ENCODE assay signal across 35 cellular contexts in the genomic region with DNA sequence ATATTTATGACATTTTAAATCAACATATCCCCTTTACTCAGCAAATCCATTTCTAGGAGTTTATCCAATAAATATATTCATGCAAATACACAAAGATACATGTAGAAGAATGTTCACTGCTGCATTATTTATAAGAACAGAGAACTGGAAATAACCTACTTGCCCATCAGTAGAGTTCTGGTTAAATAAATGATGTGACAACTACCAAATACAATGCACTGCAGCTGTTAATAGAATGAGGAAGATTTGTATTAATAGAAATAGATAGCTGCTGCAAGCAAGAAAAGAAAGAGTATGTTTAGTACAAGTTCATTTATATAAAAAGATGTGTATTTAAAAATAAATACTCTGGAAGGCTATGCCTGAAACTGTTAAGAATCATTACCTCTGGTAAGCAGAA.
"Had no signal": no experiment of that assay in that cellular context is flagged by ENCODE, and none has a peak within 500 bp of the region (broad histone marks: within the 10 kb centered on the region; RNA-seq: fewer than 3 reads in every experiment).

No MANE protein-coding gene starts in this region.

- H3K4me3 ChIP-seq: MG63 had no signal

- H3K4me2 ChIP-seq: KMS-11 had no signal

- DNase-seq: Karpas-422, Kasumi-1, KG1, MG63, MM.1S, MV-4-11, NCI-H1048, NCI-H1092, NCI-H1092 treated with DMSO at 0.1 percent for 48 hours, NCI-H1105, NCI-H1105 treated with DMSO at 0.1 percent for 48 hours, NCI-H1417, NCI-H1417 treated with DMSO at 0.1 percent for 48 hours, NCI-H1436, NCI-H1436 treated with DMSO at 0.1 percent for 48 hours, NCI-H146, NCI-H1694, NCI-H1694 treated with DMSO at 0.1 percent for 48 hours, NCI-H187, NCI-H187 treated with DMSO at 0.1 percent for 48 hours, NCI-H1930, NCI-H2029, NCI-H2029 treated with DMSO at 0.1 percent for 48 hours, NCI-H2081, NCI-H2081 treated with DMSO at 0.1 percent for 48 hours, NCI-H2107, NCI-H2171, NCI-H2171 treated with DMSO at 0.1 percent for 48 hours, NCI-H2227 treated with DMSO at 0.1 percent for 48 hours, NCI-H226, NCI-H345, NCI-H446, NCI-H446 treated with DMSO at 0.1 percent for 48 hours, NCI-H510A had no signal

- H3K9me3 ChIP-seq: MG63 had no signal

- H3K9ac ChIP-seq: KMS-11 had no signal

- H3K27me3 ChIP-seq: MG63 had no signal

- H3K36me3 ChIP-seq: MG63 had no signal

- H3K27ac ChIP-seq: KMS-11 had no signal
